Comparison of ENCODE assay signal across 16 cellular contexts in the genomic region with DNA sequence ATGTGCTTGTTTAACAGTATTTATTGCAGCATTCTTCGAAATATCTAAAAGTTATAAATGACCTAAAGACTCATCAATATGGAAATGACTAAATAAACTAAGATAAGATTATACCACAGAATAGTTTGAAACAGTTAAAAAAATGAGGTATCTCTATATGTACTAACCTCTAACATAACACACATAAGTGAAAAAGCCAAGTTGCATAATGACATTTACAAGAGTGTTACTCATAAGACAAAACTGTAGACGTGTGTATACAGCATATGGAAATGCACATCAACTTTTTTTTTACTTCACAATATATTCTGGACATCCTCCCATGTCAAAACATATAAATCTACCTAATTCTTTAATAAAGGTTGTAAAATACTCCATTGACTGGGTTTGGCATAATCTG. TPM values are rescaled to one million over a fixed set of nuclear protein-coding genes. Genes with fewer than 3 reads are reported as not detected.
DNase-seq lines count a peak whose midpoint lies in the region; ATAC-seq and TF ChIP-seq lines count a peak whose summit lies in the region.
"Had no signal": no experiment of that assay in that cellular context is flagged by ENCODE, and none has a peak within 500 bp of the region (broad histone marks: within the 10 kb centered on the region; RNA-seq: fewer than 3 reads in every experiment).

No MANE protein-coding gene starts in this region.

- no peak overlapping the region for H3K9ac ChIP-seq in PC-3 (ENCODE audit: low read length)
- H3K9ac ChIP-seq in mesenchymal stem cell (ENCODE audit: low read length) = no peak overlapping the region
- H3K9ac ChIP-seq: BLaER1 treated with 17β-estradiol and CSF1 and Interleukin-3, amounts not matched to agents 10 nM and 100 nM had no signal

- no peak for TF ChIP-seq EP300 in suprapubic skin (IDR thresholded peaks at IDR 0.05)

- H3F3A ChIP-seq in PC-3 (ENCODE audit: low read length, unreplicated experiment) = no peaks in the 10 kb centered on the region

- no peak for DNase-seq in activated CD4-positive, alpha-beta T cell treated with anti-CD3 and anti-CD28 coated beads for 36 hours
- no peak for DNase-seq in activated CD4-positive, alpha-beta T cell treated with anti-CD3 and anti-CD28 coated beads for 4 hours
- DNase-seq in PC-3 = peak; percentile 71
- DNase-seq in choroid plexus epithelial cell (ENCODE audit: low read depth) = peak; percentile 53
- peak; percentile 9 for DNase-seq in mesenchymal stem cell
- no peak for DNase-seq in suprapubic skin (ENCODE audit: low spot score in 2 of 2)
- DNase-seq in activated CD4-positive, alpha-beta memory T cell treated with anti-CD3 and anti-CD28 coated beads for 36 hours = no peak
- DNase-seq in heart right ventricle = no peak
- DNase-seq: DND-41, NCI-H1436, NCI-H2081, NCI-H510A treated with DMSO at 0.1 percent for 48 hours, NCI-H82 had no signal

- H3K9me3 Mint-ChIP-seq in activated CD4-positive, alpha-beta T cell treated with anti-CD3 and anti-CD28 coated beads for 36 hours (ENCODE audit: low read depth) = no peaks in the 10 kb centered on the region
- H3K9me3 Mint-ChIP-seq in activated CD4-positive, alpha-beta memory T cell treated with anti-CD3 and anti-CD28 coated beads for 36 hours = no peaks in the 10 kb centered on the region

- H3K27me3 ChIP-seq in PC-3 (ENCODE audit: low read length) = no peaks in the 10 kb centered on the region
- H3K27me3 ChIP-seq in mesenchymal stem cell (ENCODE audit: control insufficient read depth in 1 of 2, insufficient read depth in 1 of 2, low read length in 2 of 2) = no peaks in the 10 kb centered on the region
- H3K27me3 ChIP-seq in suprapubic skin = no peaks in the 10 kb centered on the region
- H3K27me3 ChIP-seq in heart right ventricle = no peaks in the 10 kb centered on the region
- H3K27me3 ChIP-seq: BLaER1 treated with 17β-estradiol and CSF1 and Interleukin-3, amounts not matched to agents 10 nM and 100 nM had no signal

- BruUV-seq in PC-3 (replicated peaks; lab: Mats Ljungman, UMichigan) = no TSS peak

- no peak overlapping the region for H3K4me3 Mint-ChIP-seq in activated CD4-positive, alpha-beta T cell treated with anti-CD3 and anti-CD28 coated beads for 36 hours
- no peak overlapping the region for H3K4me3 Mint-ChIP-seq in activated CD4-positive, alpha-beta memory T cell treated with anti-CD3 and anti-CD28 coated beads for 36 hours

- peak; percentile 64 for ATAC-seq in activated CD4-positive, alpha-beta T cell treated with anti-CD3 and anti-CD28 coated beads for 36 hours
- peak; percentile 84 for ATAC-seq in PC-3
- no peak for ATAC-seq in heart right ventricle

- no peak overlapping the region for H2AK5ac ChIP-seq in mesenchymal stem cell (ENCODE audit: low read length, severe bottlenecking)

- H3K18ac ChIP-seq in mesenchymal stem cell (ENCODE audit: low read depth in 1 of 2, low read length in 2 of 2) = no peak overlapping the region

- POLR2A ChIA-PET in activated CD4-positive, alpha-beta T cell treated with anti-CD3 and anti-CD28 coated beads for 36 hours (lab: Charles Lee) = no interaction called here
- POLR2A ChIA-PET in PC-3 (lab: Charles Lee; ENCODE audit: unreplicated experiment) = no interaction called here
- POLR2A ChIA-PET in activated CD4-positive, alpha-beta memory T cell treated with anti-CD3 and anti-CD28 coated beads for 36 hours (lab: Charles Lee) = no interaction called here

- no peak overlapping the region for H2BK5ac ChIP-seq in mesenchymal stem cell (ENCODE audit: low read depth, low read length, poor library complexity, severe bottlenecking)

- WGBS in mesenchymal stem cell = no CpG with 5 or more reads among the region's 2 CpGs
- WGBS in suprapubic skin = 64% methylated on average over 2 of the region's 2 CpGs
- 80 to 82% methylated on average over 2 of the region's 2 CpGs for WGBS in heart right ventricle, 2 donors

- no peak overlapping the region for H4K91ac ChIP-seq in mesenchymal stem cell (ENCODE audit: low read length)

- no peak overlapping the region for H3K27ac Mint-ChIP-seq in activated CD4-positive, alpha-beta T cell treated with anti-CD3 and anti-CD28 coated beads for 36 hours
- no peak overlapping the region for H3K27ac Mint-ChIP-seq in activated CD4-positive, alpha-beta memory T cell treated with anti-CD3 and anti-CD28 coated beads for 36 hours

- TF ChIP-seq POLR2A in suprapubic skin (IDR thresholded peaks at IDR 0.05) = no peak

- no peak overlapping the region for H4K8ac ChIP-seq in mesenchymal stem cell (ENCODE audit: low read length)

- H3K4me1 Mint-ChIP-seq in activated CD4-positive, alpha-beta T cell treated with anti-CD3 and anti-CD28 coated beads for 36 hours = peaks cover 3% of the 10 kb centered on the region
- peaks cover 4% of the 10 kb centered on the region for H3K4me1 Mint-ChIP-seq in activated CD4-positive, alpha-beta memory T cell treated with anti-CD3 and anti-CD28 coated beads for 36 hours (ENCODE audit: low read depth)

- H2BK12ac ChIP-seq in mesenchymal stem cell (ENCODE audit: low read length in 2 of 2) = no peak overlapping the region

- H2AFZ ChIP-seq in PC-3 (ENCODE audit: low read length) (no peak overlapping the region), mesenchymal stem cell (ENCODE audit: low read depth, low read length) (no peak overlapping the region)
- H2AFZ ChIP-seq: PC-9 had no signal

- H3K4me3 ChIP-seq in PC-3 (ENCODE audit: low read length) (no peak overlapping the region), choroid plexus epithelial cell (ENCODE audit: low read depth, low read length) (no peak overlapping the region), mesenchymal stem cell (ENCODE audit: insufficient read depth in 1 of 2, low read depth in 1 of 2, low read length in 2 of 2) (no peak overlapping the region), suprapubic skin (no peak overlapping the region), heart right ventricle (no peak overlapping the region)
- H3K4me3 ChIP-seq: BLaER1 treated with 17β-estradiol and CSF1 and Interleukin-3, amounts not matched to agents 10 nM and 100 nM; PC-9 had no signal

- H3K14ac ChIP-seq in mesenchymal stem cell (ENCODE audit: low read length in 2 of 2) = no peak overlapping the region

- no peaks in the 10 kb centered on the region for H3K9me2 ChIP-seq in PC-3 (replicated peaks; ENCODE audit: low read length)

- H3K79me2 ChIP-seq in PC-3 (ENCODE audit: low read length) = no peaks in the 10 kb centered on the region

- H3K4me2 ChIP-seq in PC-3 (ENCODE audit: low read length) = no peak overlapping the region
- H3K4me2 ChIP-seq in mesenchymal stem cell (ENCODE audit: low read length, poor library complexity, severe bottlenecking) = no peak overlapping the region
- H3K4me2 ChIP-seq: BLaER1 treated with 17β-estradiol and CSF1 and Interleukin-3, amounts not matched to agents 10 nM and 100 nM; PC-9 had no signal

- CTCF ChIA-PET in activated CD4-positive, alpha-beta T cell treated with anti-CD3 and anti-CD28 coated beads for 36 hours (lab: Charles Lee) = no interaction called here
- CTCF ChIA-PET in PC-3 (lab: Charles Lee) = interaction anchor here (0.5 kb wide), 1 partner anchor 11 kb away, joined by 3 read pairs; no protein-coding TSS in a partner anchor
- CTCF ChIA-PET in activated CD4-positive, alpha-beta memory T cell treated with anti-CD3 and anti-CD28 coated beads for 36 hours (lab: Charles Lee) = no interaction called here

- H3K23ac ChIP-seq in mesenchymal stem cell (ENCODE audit: low read length in 2 of 2) = no peak overlapping the region

- H3K4ac ChIP-seq in mesenchymal stem cell (ENCODE audit: low read depth in 1 of 2, low read length in 2 of 2) = no peak overlapping the region

- H2BK120ac ChIP-seq in mesenchymal stem cell (ENCODE audit: low read depth, low read length) = no peak overlapping the region

- H4K20me1 ChIP-seq in PC-3 (ENCODE audit: low read length) = no peaks in the 10 kb centered on the region

- no peaks in the 10 kb centered on the region for H3K36me3 Mint-ChIP-seq in activated CD4-positive, alpha-beta T cell treated with anti-CD3 and anti-CD28 coated beads for 36 hours (ENCODE audit: low read depth)
- H3K36me3 Mint-ChIP-seq in activated CD4-positive, alpha-beta memory T cell treated with anti-CD3 and anti-CD28 coated beads for 36 hours = no peaks in the 10 kb centered on the region

- no peaks in the 10 kb centered on the region for H3K27me3 Mint-ChIP-seq in activated CD4-positive, alpha-beta T cell treated with anti-CD3 and anti-CD28 coated beads for 36 hours
- no peaks in the 10 kb centered on the region for H3K27me3 Mint-ChIP-seq in activated CD4-positive, alpha-beta memory T cell treated with anti-CD3 and anti-CD28 coated beads for 36 hours

- H3K79me1 ChIP-seq in mesenchymal stem cell (replicated peaks; ENCODE audit: low read length, poor library complexity, severe bottlenecking) = no peaks in the 10 kb centered on the region

- no peaks in the 10 kb centered on the region for H3K9me3 ChIP-seq in PC-3 (ENCODE audit: low read length)
- no peaks in the 10 kb centered on the region for H3K9me3 ChIP-seq in mesenchymal stem cell (ENCODE audit: control insufficient read depth, low read length)
- no peaks in the 10 kb centered on the region for H3K9me3 ChIP-seq in suprapubic skin
- no peaks in the 10 kb centered on the region for H3K9me3 ChIP-seq in heart right ventricle
- H3K9me3 ChIP-seq: BLaER1 treated with 17β-estradiol and CSF1 and Interleukin-3, amounts not matched to agents 10 nM and 100 nM had no signal

- H2BK15ac ChIP-seq in mesenchymal stem cell (ENCODE audit: low read depth, poor library complexity, severe bottlenecking) = no peak overlapping the region

- TF ChIP-seq CTCF in PC-3 (conservative IDR thresholded peaks at IDR 0.05; ENCODE audit: low read depth, low read length) (no peak), choroid plexus epithelial cell (conservative IDR thresholded peaks at IDR 0.05; ENCODE audit: low read depth, low read length) (no peak), suprapubic skin (IDR thresholded peaks at IDR 0.05) (no peak), heart right ventricle (IDR thresholded peaks at IDR 0.05) (no peak)

- H3K27ac ChIP-seq in PC-3 (ENCODE audit: low read length) (no peak overlapping the region), mesenchymal stem cell (ENCODE audit: low read length, poor library complexity, severe bottlenecking) (no peak overlapping the region), suprapubic skin (no peak overlapping the region), heart right ventricle (no peak overlapping the region)
- H3K27ac ChIP-seq: BLaER1 treated with 17β-estradiol and CSF1 and Interleukin-3, amounts not matched to agents 10 nM and 100 nM; PC-9 had no signal

- H3K36me3 ChIP-seq in PC-3 (ENCODE audit: low read depth, low read length) (no peaks in the 10 kb centered on the region), mesenchymal stem cell (ENCODE audit: control insufficient read depth in 1 of 2, insufficient read depth in 2 of 2, low read depth in 1 of 2, low read length in 2 of 2) (no peaks in the 10 kb centered on the region), suprapubic skin (no peaks in the 10 kb centered on the region), heart right ventricle (no peaks in the 10 kb centered on the region)

- peaks cover 6% of the 10 kb centered on the region; the same call in 1 of the 2 replicates for H3K4me1 ChIP-seq in PC-3 (ENCODE audit: insufficient read depth, low read length)
- no peaks in the 10 kb centered on the region for H3K4me1 ChIP-seq in mesenchymal stem cell (ENCODE audit: control insufficient read depth, insufficient read depth, low read depth, low read length)
- H3K4me1 ChIP-seq in suprapubic skin = peaks cover 1% of the 10 kb centered on the region
- peaks cover 0 to 17% (median 0%) of the 10 kb centered on the region in 9 donors for H3K4me1 ChIP-seq in heart right ventricle

- intact Hi-C loops in activated CD4-positive, alpha-beta T cell treated with anti-CD3 and anti-CD28 coated beads for 36 hours (cut with DNase I, micrococcal nuclease) = no loop called here
- intact Hi-C loops in PC-3 (cut with micrococcal nuclease) (no loop called here), heart right ventricle (cut with DNase I) (no loop called here)
- intact Hi-C loops in activated CD4-positive, alpha-beta memory T cell treated with anti-CD3 and anti-CD28 coated beads for 36 hours (cut with micrococcal nuclease) = no loop called here

RNA-seq across cellular contexts. Expression of gene CPM, which starts 22.8 kb away (rescaled TPM):
- 10 to 100 TPM; 18.0 to 18.7 TPM for total RNA-seq in activated CD4-positive, alpha-beta T cell treated with anti-CD3 and anti-CD28 coated beads for 36 hours
- total RNA-seq in PC-3 (2014; rRNA removed) (3.1 and 5.3 TPM in 2 replicates), suprapubic skin (100 to 1,000 TPM in 1 of 4 donors, 10 to 100 TPM in 3; 59.0 to 120 (median 79.7) TPM), heart right ventricle (10 to 100 TPM in 2 of 10 donors, 1 to 10 TPM in 8; 2.1 to 17.8 (median 4.7) TPM)
- 0.22 TPM for polyA plus RNA-seq in mesenchymal stem cell (2013, experiment 1 of 2)
- 0.26 TPM for polyA plus RNA-seq in mesenchymal stem cell (2013, experiment 2 of 2)
- total RNA-seq in activated CD4-positive, alpha-beta memory T cell treated with anti-CD3 and anti-CD28 coated beads for 36 hours = 10 to 100 TPM; 14.7 to 19.8 TPM
- polyA plus RNA-seq in heart right ventricle = 1 to 10 TPM; 7.4 to 9.1 TPM
- total RNA-seq: A172 had no signal

Comparison
In these comparisons a context has a peak if more than half of its experiments do, and no peak if none do; other contexts are left out.
1. ATAC-seq: peak in activated CD4-positive, alpha-beta T cell treated with anti-CD3 and anti-CD28 coated beads for 36 hours (single experiment) and PC-3 (single experiment); none in heart right ventricle (0 of 8).
2. DNase-seq: peak in PC-3 (single experiment), choroid plexus epithelial cell (single experiment) and mesenchymal stem cell (single experiment); none in activated CD4-positive, alpha-beta T cell treated with anti-CD3 and anti-CD28 coated beads for 36 hours (single experiment), activated CD4-positive, alpha-beta T cell treated with anti-CD3 and anti-CD28 coated beads for 4 hours (0 of 2), suprapubic skin (0 of 2), activated CD4-positive, alpha-beta memory T cell treated with anti-CD3 and anti-CD28 coated beads for 36 hours (single experiment) and heart right ventricle (0 of 2).